In genomic region chr3:66404903-66405700, GRCh38 we compare ENCODE assay signal across 1 cellular context.
TF ChIP-seq lines count a peak whose summit lies in the region.

No MANE protein-coding gene starts in this region.

TF ChIP-seq in H1, 55 proteins besides CTCF, POLR2A, EP300 and RAD21:
- TF ChIP-seq PHF8 (conservative IDR thresholded peaks at IDR 0.05; ENCODE audit: low read depth, low read length): no peak
- no peak for TF ChIP-seq ZNF274 (IDR thresholded peaks at IDR 0.05; ENCODE audit: borderline replicate concordance, extremely low read depth, low read length)
- no peak for TF ChIP-seq CHD2 (IDR thresholded peaks at IDR 0.05; ENCODE audit: low read length)
- no peak for TF ChIP-seq GTF2F1 (IDR thresholded peaks at IDR 0.05; ENCODE audit: borderline replicate concordance, low read depth, low read length)
- TF ChIP-seq CHD7 (IDR thresholded peaks at IDR 0.05; ENCODE audit: insufficient replicate concordance, low read length): no peak
- TF ChIP-seq ATF2 (IDR thresholded peaks at IDR 0.05; ENCODE audit: low read length): no peak
- TF ChIP-seq YY1 (IDR thresholded peaks at IDR 0.05; ENCODE audit: low read depth, low read length): no peak
- TF ChIP-seq RFX5 (IDR thresholded peaks at IDR 0.05; ENCODE audit: borderline replicate concordance, low read depth, low read length): no peak
- TF ChIP-seq CBX8 (IDR thresholded peaks at IDR 0.05; ENCODE audit: borderline replicate concordance, low read depth, low read length): no peak
- TF ChIP-seq TBP (IDR thresholded peaks at IDR 0.05; ENCODE audit: low read depth, low read length): no peak
- no peak for TF ChIP-seq SAP30 (IDR thresholded peaks at IDR 0.05; ENCODE audit: insufficient read depth, insufficient replicate concordance, low read length)
- no peak for TF ChIP-seq RBBP5 (IDR thresholded peaks at IDR 0.05; ENCODE audit: borderline replicate concordance, low read depth, low read length)
